1 cellular context compared by ENCODE assay signal in genomic region chr16:84228321-84228838, GRCh38.
TF ChIP-seq lines count a peak whose summit lies in the region.

No MANE protein-coding gene starts in this region.

TF ChIP-seq in K562, 482 proteins besides CTCF, POLR2A, EP300 and RAD21 (continued from another document):
- TF ChIP-seq MAX (CRISPR knock-in tag; IDR thresholded peaks at IDR 0.05) (no peak), THRB (CRISPR knock-in tag; conservative IDR thresholded peaks at IDR 0.05) (no peak; the same call in 1 of the 2 replicates), SMC3 (conservative IDR thresholded peaks at IDR 0.05; ENCODE audit: insufficient read depth, low read depth, low read length) (no peak), EGR1 (conservative IDR thresholded peaks at IDR 0.05) (peak; percentile 87), CTBP1 (IDR thresholded peaks at IDR 0.05; ENCODE audit: borderline replicate concordance) (peak; percentile 62; the same call in 1 of the 2 replicates), MAFF (IDR thresholded peaks at IDR 0.05; ENCODE audit: low read length) (peak; percentile 59), ARID1B (IDR thresholded peaks at IDR 0.05) (peak; percentile 76), JUNB (CRISPR knock-in tag; conservative IDR thresholded peaks at IDR 0.05) (0 out of 2 replicates have a peak, but pooled peaks have one; percentile 42), XRCC5 (IDR thresholded peaks at IDR 0.05; ENCODE audit: low read depth, low read length) (no peak), BRD4 (IDR thresholded peaks at IDR 0.05) (no peak), SMARCE1 (IDR thresholded peaks at IDR 0.05) (peak; percentile 84), HLTF (IDR thresholded peaks at IDR 0.05) (0 out of 2 replicates have a peak, but pooled peaks have one; percentile 17), SOX6 (IDR thresholded peaks at IDR 0.05) (no peak), RCOR1 (IDR thresholded peaks at IDR 0.05; ENCODE audit: borderline replicate concordance in 1 of 2, low read depth in 2 of 2, low read length in 2 of 2) (peak in 1 of 2 experiments; percentile 10; a peak in 1 of 4 replicates), NUFIP1 (IDR thresholded peaks at IDR 0.05; ENCODE audit: partially characterized antibody) (no peak), MYBL2 (IDR thresholded peaks at IDR 0.05; ENCODE audit: low read depth) (no peak), MYBL2 (CRISPR knock-in tag; IDR thresholded peaks at IDR 0.05; ENCODE audit: borderline replicate concordance) (no peak), TOE1 (IDR thresholded peaks at IDR 0.05; ENCODE audit: borderline replicate concordance) (0 out of 2 replicates have a peak, but pooled peaks have one; percentile 34), TOE1 (CRISPR knock-in tag; IDR thresholded peaks at IDR 0.05; ENCODE audit: borderline replicate concordance, low read depth) (no peak), MAFK (IDR thresholded peaks at IDR 0.05; ENCODE audit: low read length) (peak; percentile 78), C11orf30 (IDR thresholded peaks at IDR 0.05; ENCODE audit: low read depth) (peak; percentile 97), MYNN (IDR thresholded peaks at IDR 0.05) (peak; percentile 81), MYNN (CRISPR knock-in tag; IDR thresholded peaks at IDR 0.05) (no peak), ATF3 (IDR thresholded peaks at IDR 0.05) (peak; percentile 98), ATF3 (CRISPR knock-in tag; conservative IDR thresholded peaks at IDR 0.05) (no peak), NR2C2 (CRISPR knock-in tag; IDR thresholded peaks at IDR 0.05) (no peak), NR2C2 (tag; IDR thresholded peaks at IDR 0.05) (peak; percentile 58; the same call in 1 of the 2 replicates), NFE2 (IDR thresholded peaks at IDR 0.05; ENCODE audit: low read depth) (peak; percentile 93), MAFG (tag; conservative IDR thresholded peaks at IDR 0.05) (peak; percentile 92), KHSRP (IDR thresholded peaks at IDR 0.05) (no peak), NFIC (IDR thresholded peaks at IDR 0.05) (peak; percentile 52)
- TF ChIP-seq, protein P1, sequence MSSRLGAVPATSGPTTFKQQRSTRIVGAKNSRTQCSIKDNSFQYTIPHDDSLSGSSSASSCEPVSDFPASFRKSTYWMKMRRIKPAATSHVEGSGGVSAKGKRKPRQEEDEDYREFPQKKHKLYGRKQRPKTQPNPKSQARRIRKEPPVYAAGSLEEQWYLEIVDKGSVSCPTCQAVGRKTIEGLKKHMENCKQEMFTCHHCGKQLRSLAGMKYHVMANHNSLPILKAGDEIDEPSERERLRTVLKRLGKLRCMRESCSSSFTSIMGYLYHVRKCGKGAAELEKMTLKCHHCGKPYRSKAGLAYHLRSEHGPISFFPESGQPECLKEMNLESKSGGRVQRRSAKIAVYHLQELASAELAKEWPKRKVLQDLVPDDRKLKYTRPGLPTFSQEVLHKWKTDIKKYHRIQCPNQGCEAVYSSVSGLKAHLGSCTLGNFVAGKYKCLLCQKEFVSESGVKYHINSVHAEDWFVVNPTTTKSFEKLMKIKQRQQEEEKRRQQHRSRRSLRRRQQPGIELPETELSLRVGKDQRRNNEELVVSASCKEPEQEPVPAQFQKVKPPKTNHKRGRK (tag; IDR thresholded peaks at IDR 0.05): no peak
TF ChIP-seq in K562: peak in this region for 40.
